ENCODE assay signal across 14 cellular contexts in genomic region chr17:45380046-45380765, GRCh38.
"Had no signal": no experiment of that assay in that cellular context is flagged by ENCODE, and none has a peak within 500 bp of the region (broad histone marks: within the 10 kb centered on the region; RNA-seq: fewer than 3 reads in every experiment).

No MANE protein-coding gene starts in this region.

- H3K4me1 Mint-ChIP-seq: neural crest cell had no signal

- H3K9me3 ChIP-seq: pancreas, thyroid gland, vagina had no signal

- H3K4me3 ChIP-seq: pancreas, skin epidermis, thyroid gland, vagina had no signal

- H3K9me3 Mint-ChIP-seq: activated naive CD4-positive, alpha-beta T cell treated with anti-CD3 and anti-CD28 coated beads for 36 hours; neural crest cell had no signal

- H3K36me3 ChIP-seq: pancreas, thyroid gland, vagina had no signal

- H3K27me3 ChIP-seq: pancreas, thyroid gland, vagina had no signal

- H3K27ac Mint-ChIP-seq: activated CD8-positive, alpha-beta T cell treated with anti-CD3 and anti-CD28 coated beads, Interleukin-2, amount 10 ng/mL, durations not matched to agents 7 days and 5 days; activated naive CD4-positive, alpha-beta T cell treated with anti-CD3 and anti-CD28 coated beads for 36 hours had no signal

- ATAC-seq: activated CD8-positive, alpha-beta T cell treated with anti-CD3 and anti-CD28 coated beads, Interleukin-2, amount 10 ng/mL, durations not matched to agents 7 days and 5 days; pancreas had no signal

- DNase-seq: activated CD4-positive, alpha-beta T cell treated with anti-CD3 and anti-CD28 coated beads for 48 hours; activated CD8-positive, alpha-beta memory T cell treated with anti-CD3 and anti-CD28 coated beads, Interleukin-2, amount 50 U/mL, for 48 hours; activated CD8-positive, alpha-beta T cell treated with anti-CD3 and anti-CD28 coated beads, Interleukin-2, amount 10 ng/mL, durations not matched to agents 7 days and 5 days; activated naive CD4-positive, alpha-beta T cell treated with anti-CD3 and anti-CD28 coated beads for 36 hours; dermis blood vessel endothelial cell; erythroblast; hypothalamus; pancreas; T-helper 9 cell had no signal

- H3K4me3 Mint-ChIP-seq: activated CD8-positive, alpha-beta T cell treated with anti-CD3 and anti-CD28 coated beads, Interleukin-2, amount 10 ng/mL, durations not matched to agents 7 days and 5 days; activated naive CD4-positive, alpha-beta T cell treated with anti-CD3 and anti-CD28 coated beads for 36 hours; neural crest cell had no signal

- H3K27ac ChIP-seq: pancreas, skin epidermis, thyroid gland, vagina, VCaP had no signal

- FAIRE-seq: pancreas had no signal
